In genomic region chr3:104214937-104215336, GRCh38 we compare ENCODE assay signal across 2 cellular contexts.
TF ChIP-seq lines count a peak whose summit lies in the region.

No MANE protein-coding gene starts in this region.

TF ChIP-seq in GM23338, 12 proteins besides CTCF, POLR2A, EP300 and RAD21 (continued from another document):
- TF ChIP-seq ZNF462 (CRISPR knock-in tag; IDR thresholded peaks at IDR 0.05) (no peak), NANOG (IDR thresholded peaks at IDR 0.05; ENCODE audit: borderline replicate concordance) (no peak), ZNF114 (CRISPR knock-in tag; IDR thresholded peaks at IDR 0.05) (no peak), EZH2phosphoT487 (IDR thresholded peaks at IDR 0.05; ENCODE audit: unreplicated experiment) (no peak), ETS1 (IDR thresholded peaks at IDR 0.05) (no peak), REST (IDR thresholded peaks at IDR 0.05; ENCODE audit: unreplicated experiment) (no peak), CREB1 (CRISPR knock-in tag; IDR thresholded peaks at IDR 0.05; ENCODE audit: low read depth) (no peak), JUNB (IDR thresholded peaks at IDR 0.05; ENCODE audit: unreplicated experiment) (no peak)

TF ChIP-seq in HCT116, 20 proteins besides CTCF, POLR2A, EP300 and RAD21 (continued from another document):
- TF ChIP-seq ZBTB33 (IDR thresholded peaks at IDR 0.05; ENCODE audit: extremely low read depth, insufficient replicate concordance, low read length) (no peak), YY1 (IDR thresholded peaks at IDR 0.05; ENCODE audit: extremely low read depth, insufficient replicate concordance, low read depth, low read length) (no peak), TCF7L2 (IDR thresholded peaks at IDR 0.05; ENCODE audit: borderline replicate concordance, extremely low read depth, insufficient read depth, insufficient read length) (no peak)
